31 cellular contexts compared by ENCODE assay signal in the genomic region with DNA sequence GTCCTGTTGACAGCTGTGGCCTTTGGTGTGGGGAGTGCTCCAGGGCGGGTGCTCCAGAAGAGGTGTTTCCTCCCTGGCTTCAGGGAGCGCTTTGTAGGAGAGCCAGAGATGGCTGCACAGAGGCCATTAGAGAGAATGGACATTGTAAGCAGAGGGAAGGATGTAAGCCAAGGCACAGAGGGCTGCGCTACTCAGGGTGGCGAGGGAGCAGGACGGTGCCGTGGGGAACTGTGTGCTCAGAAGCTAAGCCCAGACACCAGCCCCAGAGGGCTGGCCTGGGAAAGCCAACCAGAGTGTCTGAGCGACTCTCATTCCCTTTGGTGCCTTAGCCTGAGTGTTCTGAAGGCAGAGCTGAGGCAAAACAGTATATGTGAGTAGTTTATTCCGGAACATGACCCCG.
"Had no signal": no experiment of that assay in that cellular context is flagged by ENCODE, and none has a peak within 500 bp of the region (broad histone marks: within the 10 kb centered on the region; RNA-seq: fewer than 3 reads in every experiment).

No MANE protein-coding gene starts in this region.

- H3K36me3 Mint-ChIP-seq: activated naive CD8-positive, alpha-beta T cell; brain; naive thymus-derived CD8-positive, alpha-beta T cell; neural progenitor cell; stimulated activated effector memory CD8-positive, alpha-beta T cell treated with anti-CD3 and anti-CD28 coated beads, Interleukin-12 subunit alpha, Interleukin-12 subunit beta, amount 100 ng/mL, for 72 hours had no signal

- H3K4me3 ChIP-seq: adrenal gland, cardiac muscle cell, colonic mucosa, dorsolateral prefrontal cortex, gastrocnemius medialis, neural progenitor cell, right lobe of liver, skin epidermis, thoracic aorta had no signal

- FAIRE-seq: islet of Langerhans had no signal

- H3K4me1 Mint-ChIP-seq: stimulated activated effector memory CD8-positive, alpha-beta T cell treated with anti-CD3 and anti-CD28 coated beads, Interleukin-12 subunit alpha, Interleukin-12 subunit beta, amount 100 ng/mL, for 72 hours had no signal

- H3K4me1 ChIP-seq: adrenal gland, colonic mucosa, right lobe of liver had no signal

- H3K9me3 ChIP-seq: adrenal gland, colonic mucosa, gastrocnemius medialis, right lobe of liver, thoracic aorta had no signal

- H3K36me3 ChIP-seq: adrenal gland, cardiac muscle cell, colonic mucosa, gastrocnemius medialis, neural progenitor cell, right lobe of liver, thoracic aorta, WERI-Rb-1 had no signal

- H3K27ac Mint-ChIP-seq: activated CD4-positive, alpha-beta memory T cell treated with anti-CD3 and anti-CD28 coated beads, Interleukin-2, amount 10 ng/mL, durations not matched to agents 7 days and 5 days; activated CD4-positive, alpha-beta T cell treated with anti-CD3 and anti-CD28 coated beads, Interleukin-2, amount 10 ng/mL, durations not matched to agents 24 days and 14 days; activated naive CD8-positive, alpha-beta T cell; activated T-helper 2 cell treated with anti-CD3 and anti-CD28 coated beads, Interferon-gamma antibody, Interleukin-2, Interleukin-4, amounts not matched to agents 10 μg/mL and 5 μg/mL and 100 μg/mL, durations not matched to agents 14 hours and 24 hours and 36 hours; naive thymus-derived CD8-positive, alpha-beta T cell; neural progenitor cell; stimulated activated effector memory CD8-positive, alpha-beta T cell treated with anti-CD3 and anti-CD28 coated beads, Interleukin-12 subunit alpha, Interleukin-12 subunit beta, amount 100 ng/mL, for 72 hours; stimulated activated naive CD8-positive, alpha-beta T cell treated with anti-CD3 and anti-CD28 coated beads, Interleukin-15, Interleukin-2, amounts not matched to agents 100 ng/mL and 50 ng/mL, for 24 hours; T-helper 1 cell treated with Interleukin-12 subunit alpha and Interleukin-12 subunit beta and Interleukin-4 antibody, amounts not matched to agents 30 μg/mL and 1 μg/mL, for 36 hours had no signal

- H3K9ac ChIP-seq: neural progenitor cell had no signal

- H3K9me3 Mint-ChIP-seq: activated CD4-positive, alpha-beta memory T cell treated with anti-CD3 and anti-CD28 coated beads, Interleukin-2, amount 10 ng/mL, durations not matched to agents 7 days and 5 days; activated CD4-positive, alpha-beta T cell treated with anti-CD3 and anti-CD28 coated beads, Interleukin-2, amount 10 ng/mL, durations not matched to agents 24 days and 14 days; activated T-helper 2 cell treated with anti-CD3 and anti-CD28 coated beads, Interferon-gamma antibody, Interleukin-2, Interleukin-4, amounts not matched to agents 10 μg/mL and 5 μg/mL and 100 μg/mL, durations not matched to agents 14 hours and 24 hours and 36 hours; naive thymus-derived CD8-positive, alpha-beta T cell; neural progenitor cell; stimulated activated effector memory CD8-positive, alpha-beta T cell treated with anti-CD3 and anti-CD28 coated beads, Interleukin-12 subunit alpha, Interleukin-12 subunit beta, amount 100 ng/mL, for 72 hours; stimulated activated naive CD8-positive, alpha-beta T cell treated with anti-CD3 and anti-CD28 coated beads, Interleukin-15, Interleukin-2, amounts not matched to agents 100 ng/mL and 50 ng/mL, for 24 hours; T-helper 1 cell treated with Interleukin-12 subunit alpha and Interleukin-12 subunit beta and Interleukin-4 antibody, amounts not matched to agents 30 μg/mL and 1 μg/mL, for 36 hours had no signal

- H3K27ac ChIP-seq: adrenal gland, cardiac muscle cell, colonic mucosa, dorsolateral prefrontal cortex, gastrocnemius medialis, neural progenitor cell, right lobe of liver, skin epidermis, thoracic aorta, WERI-Rb-1 had no signal

- H3K4me2 ChIP-seq: neural progenitor cell had no signal

- DNase-seq: activated CD4-positive, alpha-beta memory T cell treated with anti-CD3 and anti-CD28 coated beads, Interleukin-2, amount 10 ng/mL, durations not matched to agents 7 days and 5 days; activated CD4-positive, alpha-beta T cell treated with anti-CD3 and anti-CD28 coated beads, Interleukin-2, amount 10 ng/mL, durations not matched to agents 24 days and 14 days; activated T-cell treated with anti-CD3 and anti-CD28 coated beads, Interleukin-2, amount 50 U/mL, for 48 hours; aorta; cerebellar nuclear complex; colonic mucosa; dorsolateral prefrontal cortex; effector memory CD4-positive, alpha-beta T cell; gastrocnemius medialis; glutamatergic neuron; left cardiac atrium; midbrain; naive thymus-derived CD8-positive, alpha-beta T cell; stimulated activated CD4-positive, alpha-beta T cell treated with anti-CD3 and anti-CD28 coated beads, Interleukin-12 subunit alpha, Interleukin-12 subunit beta, amount 100 ng/mL, for 4 hours; stimulated activated CD4-positive, alpha-beta T cell treated with anti-CD3 and anti-CD28 coated beads, Interleukin-4, amount 100 ng/mL, for 1 hour; T-helper 9 cell; WERI-Rb-1 had no signal

- ATAC-seq: activated CD4-positive, CD25-positive, alpha-beta regulatory T cell treated with anti-CD3 and anti-CD28 coated beads, Interleukin-2, amount 50 U/mL, for 24 hours; gastrocnemius medialis; naive thymus-derived CD8-positive, alpha-beta T cell; stimulated activated effector memory CD8-positive, alpha-beta T cell treated with anti-CD3 and anti-CD28 coated beads, Interleukin-12 subunit alpha, Interleukin-12 subunit beta, amount 100 ng/mL, for 72 hours had no signal

- H2AFZ ChIP-seq: neural progenitor cell had no signal

- H3K4me3 Mint-ChIP-seq: activated CD4-positive, alpha-beta memory T cell treated with anti-CD3 and anti-CD28 coated beads, Interleukin-2, amount 10 ng/mL, durations not matched to agents 7 days and 5 days; activated CD4-positive, alpha-beta T cell treated with anti-CD3 and anti-CD28 coated beads, Interleukin-2, amount 10 ng/mL, durations not matched to agents 24 days and 14 days; activated naive CD8-positive, alpha-beta T cell; naive thymus-derived CD8-positive, alpha-beta T cell; neural progenitor cell; stimulated activated effector memory CD8-positive, alpha-beta T cell treated with anti-CD3 and anti-CD28 coated beads, Interleukin-12 subunit alpha, Interleukin-12 subunit beta, amount 100 ng/mL, for 72 hours; stimulated activated naive CD8-positive, alpha-beta T cell treated with anti-CD3 and anti-CD28 coated beads, Interleukin-15, Interleukin-2, amounts not matched to agents 100 ng/mL and 50 ng/mL, for 24 hours; T-helper 1 cell treated with Interleukin-12 subunit alpha and Interleukin-12 subunit beta and Interleukin-4 antibody, amounts not matched to agents 30 μg/mL and 1 μg/mL, for 36 hours had no signal

- H3K27me3 ChIP-seq: adrenal gland, colonic mucosa, neural progenitor cell, right lobe of liver had no signal
